In the genomic region with DNA sequence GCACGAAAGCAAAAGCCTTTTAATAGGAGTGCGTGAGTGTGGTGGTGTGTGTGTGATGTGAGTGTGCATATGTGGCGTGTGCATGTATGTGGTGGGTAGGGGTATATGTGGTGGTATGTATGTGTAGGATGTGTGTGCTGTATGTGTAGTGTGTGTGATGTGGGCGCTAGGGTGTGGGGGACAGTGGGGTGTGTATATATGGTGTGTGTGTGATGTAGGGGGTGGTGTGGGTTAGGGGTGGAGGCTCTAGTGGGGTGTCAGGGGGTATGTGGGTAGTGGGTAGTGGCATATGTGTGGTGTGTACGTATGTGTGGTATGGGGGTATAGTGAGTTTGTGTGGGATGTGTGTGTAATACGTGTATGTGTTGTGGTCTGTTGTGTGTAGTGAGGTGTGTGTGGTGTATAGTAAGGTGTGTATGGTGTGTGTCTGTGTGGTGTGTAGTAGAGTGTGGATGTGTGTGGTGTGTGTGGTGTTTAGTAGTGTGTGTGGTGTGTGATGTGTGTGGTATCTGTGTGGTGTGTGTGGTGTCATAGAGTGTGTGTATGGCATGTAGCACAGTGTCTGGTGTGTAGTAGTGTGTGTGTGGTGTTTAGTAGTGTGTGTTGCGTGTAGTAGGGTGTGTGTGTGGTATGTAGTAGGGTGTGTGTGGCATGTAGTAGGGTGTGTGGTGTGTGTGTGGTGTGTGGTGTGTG, we compare ENCODE assay signal across 20 cellular contexts.
"Had no signal": no experiment of that assay in that cellular context is flagged by ENCODE, and none has a peak within 500 bp of the region (broad histone marks: within the 10 kb centered on the region; RNA-seq: fewer than 3 reads in every experiment).

No MANE protein-coding gene starts in this region.

- H3K4me3 ChIP-seq: left ventricle myocardium inferior, pancreas, skin epidermis, transverse colon had no signal

- H3K9me3 ChIP-seq: gastroesophageal sphincter, left ventricle myocardium inferior, neutrophil, pancreas, transverse colon, uterus had no signal

- H3K36me3 ChIP-seq: gastroesophageal sphincter, left ventricle myocardium inferior, neutrophil, pancreas, transverse colon, uterus had no signal

- H3K27ac ChIP-seq: epithelial cell of prostate, neutrophil, pancreas, skin epidermis had no signal

- ATAC-seq: gastroesophageal sphincter; stimulated activated naive B cell treated with anti-CD40 and anti-IgM and Interleukin-4, amounts not matched to agents 10 μg/mL and 1 μg/mL and 100 μg/mL, for 72 hours; WTC11 had no signal

- DNase-seq: activated CD4-positive, alpha-beta T cell treated with anti-CD3 and anti-CD28 coated beads for 4 hours; activated CD4-positive, alpha-beta T cell treated with anti-CD3 and anti-CD28 coated beads, Interleukin-2, amount 50 U/mL, for 48 hours; activated naive CD4-positive, alpha-beta T cell treated with Interleukin-2 at 50 U/mL for 16 hours; activated naive CD8-positive, alpha-beta T cell treated with anti-CD3 and anti-CD28 coated beads for 36 hours; activated T-cell treated with anti-CD3 and anti-CD28 coated beads, Interleukin-2, amount 50 U/mL, for 48 hours; left ventricle myocardium inferior; mammary epithelial cell; midbrain; natural killer cell; stimulated activated CD4-positive, alpha-beta T cell treated with anti-CD3 and anti-CD28 coated beads, Interleukin-2, amount 100 ng/mL, for 48 hours; stimulated activated CD8-positive, alpha-beta memory T cell treated with anti-CD3 and anti-CD28 coated beads, Interleukin-4, amount 100 ng/mL, for 48 hours; stimulated activated naive B cell treated with anti-CD40 and anti-IgM and Interleukin-4, amounts not matched to agents 10 μg/mL and 1 μg/mL and 100 μg/mL, for 72 hours; transverse colon had no signal

- FAIRE-seq: pancreas had no signal

- H3K27me3 ChIP-seq: pancreas, transverse colon, uterus had no signal
